19 cellular contexts compared by ENCODE assay signal in genomic region chr14:105888784-105889665, GRCh38.
A peak's percentile ranks its signal among the peaks of the same experiment; 100 is the strongest.
DNase-seq lines count a peak whose midpoint lies in the region; ATAC-seq and TF ChIP-seq lines count a peak whose summit lies in the region.
"Had no signal": no experiment of that assay in that cellular context is flagged by ENCODE, and none has a peak within 500 bp of the region (broad histone marks: within the 10 kb centered on the region; RNA-seq: fewer than 3 reads in every experiment).

No MANE protein-coding gene starts in this region.

- H3K4me2 ChIP-seq in trophoblast cell (ENCODE audit: low read length): no peak overlapping the region
- H3K4me2 ChIP-seq: A549; BLaER1 treated with 17β-estradiol and CSF1 and Interleukin-3, amounts not matched to agents 10 nM and 100 nM had no signal

- H2AFZ ChIP-seq in trophoblast cell (ENCODE audit: insufficient read depth, low read length, poor library complexity): no peak overlapping the region

- H3K9me3 ChIP-seq in spleen: no peaks in the 10 kb centered on the region
- H3K9me3 ChIP-seq in prostate gland: no peaks in the 10 kb centered on the region
- H3K9me3 ChIP-seq in trophoblast cell (ENCODE audit: insufficient read depth, low read depth, low read length): peaks cover 81% of the 10 kb centered on the region
- H3K9me3 ChIP-seq: A549; BLaER1 treated with 17β-estradiol and CSF1 and Interleukin-3, amounts not matched to agents 10 nM and 100 nM; breast epithelium; pancreas had no signal

- CTCF ChIA-PET in activated CD8-positive, alpha-beta memory T cell treated with anti-CD3 and anti-CD28 coated beads, Interleukin-2, amount 10 ng/mL, durations not matched to agents 7 days and 5 days (lab: Charles Lee): no interaction called here

- no peak overlapping the region for H2BK12ac ChIP-seq in trophoblast cell (ENCODE audit: low read length)

- H2BK5ac ChIP-seq in trophoblast cell (ENCODE audit: low read depth, low read length, poor library complexity): no peak overlapping the region

- no peak overlapping the region for H3K4ac ChIP-seq in trophoblast cell (ENCODE audit: low read depth, low read length)

- no peak for ATAC-seq in activated CD8-positive, alpha-beta memory T cell treated with anti-CD3 and anti-CD28 coated beads, Interleukin-2, amount 10 ng/mL, durations not matched to agents 7 days and 5 days
- no peak for ATAC-seq in GM21723 (IDR thresholded peaks at IDR 0.05; ENCODE audit: unreplicated experiment)
- ATAC-seq: A549, gastroesophageal sphincter, pancreas had no signal

- H3K27me3 ChIP-seq in spleen (replicated peaks in 1 of 7): peaks cover 0 to 19% (median 0%) of the 10 kb centered on the region in 7 donors
- no peaks in the 10 kb centered on the region for H3K27me3 ChIP-seq in prostate gland (replicated peaks; ENCODE audit: insufficient read depth)
- no peaks in the 10 kb centered on the region for H3K27me3 ChIP-seq in trophoblast cell (ENCODE audit: insufficient read depth, low read length)
- H3K27me3 ChIP-seq: BLaER1 treated with 17β-estradiol and CSF1 and Interleukin-3, amounts not matched to agents 10 nM and 100 nM; breast epithelium; pancreas had no signal

- peak overlapping the region; percentile 50 for H3K4me3 ChIP-seq in GM12875 (ENCODE audit: low read depth, low read length)
- peak overlapping the region in 2 of 8 donors; percentile 12 to 53 for H3K4me3 ChIP-seq in spleen
- H3K4me3 ChIP-seq in prostate gland: no peak overlapping the region
- no peak overlapping the region for H3K4me3 ChIP-seq in trophoblast cell (ENCODE audit: low read depth, low read length)
- H3K4me3 ChIP-seq: A549; BLaER1 treated with 17β-estradiol and CSF1 and Interleukin-3, amounts not matched to agents 10 nM and 100 nM; breast epithelium; gastroesophageal sphincter; pancreas had no signal

- TF ChIP-seq CTCF in GM12875 (IDR thresholded peaks at IDR 0.05; ENCODE audit: borderline replicate concordance, insufficient read depth, low read depth, low read length) (no peak), spleen (IDR thresholded peaks at IDR 0.05 in 8 of 11, conservative IDR thresholded peaks at IDR 0.05 in 3 of 11) (no peak), prostate gland (IDR thresholded peaks at IDR 0.05) (no peak)

- 52 to 68% (median 60%) methylated on average over 6 to 20 of the region's 20 CpGs for WGBS in spleen, 5 donors
- WGBS in prostate gland: 76% methylated on average over 20 of the region's 20 CpGs
- WGBS in trophoblast cell (ENCODE audit: extremely low coverage, insufficient coverage, insufficient read length): no CpG with 5 or more reads among the region's 20 CpGs

- no peak overlapping the region for H3K23ac ChIP-seq in trophoblast cell (ENCODE audit: low read length)

- no peaks in the 10 kb centered on the region for H3K27me3 Mint-ChIP-seq in activated CD8-positive, alpha-beta memory T cell treated with anti-CD3 and anti-CD28 coated beads, Interleukin-2, amount 10 ng/mL, durations not matched to agents 7 days and 5 days

- H3K14ac ChIP-seq in trophoblast cell (ENCODE audit: low read length): no peak overlapping the region

- H4K8ac ChIP-seq in trophoblast cell (ENCODE audit: low read depth, low read length): no peak overlapping the region

- no peaks in the 10 kb centered on the region for H3K9me3 Mint-ChIP-seq in activated CD8-positive, alpha-beta memory T cell treated with anti-CD3 and anti-CD28 coated beads, Interleukin-2, amount 10 ng/mL, durations not matched to agents 7 days and 5 days (ENCODE audit: low read depth)
- H3K9me3 Mint-ChIP-seq: T-helper 1 cell treated with Interleukin-12 subunit alpha and Interleukin-12 subunit beta and Interleukin-4 antibody, amounts not matched to agents 30 μg/mL and 1 μg/mL, for 36 hours had no signal

- no peak overlapping the region for H4K91ac ChIP-seq in trophoblast cell (ENCODE audit: low read depth, low read length)

- H3K36me3 Mint-ChIP-seq in activated CD8-positive, alpha-beta memory T cell treated with anti-CD3 and anti-CD28 coated beads, Interleukin-2, amount 10 ng/mL, durations not matched to agents 7 days and 5 days: no peaks in the 10 kb centered on the region

- H2BK120ac ChIP-seq in trophoblast cell (ENCODE audit: insufficient read depth, low read length, poor library complexity): no peak overlapping the region

- no peaks in the 10 kb centered on the region for H3K79me2 ChIP-seq in trophoblast cell (ENCODE audit: control insufficient read depth, insufficient read depth, low read length, poor library complexity)

- H3K27ac ChIP-seq in spleen: peak overlapping the region in 2 of 8 donors; percentile 28 to 56
- no peak overlapping the region for H3K27ac ChIP-seq in prostate gland
- H3K27ac ChIP-seq in trophoblast cell (ENCODE audit: low read depth, low read length): no peak overlapping the region
- H3K27ac ChIP-seq: A549; BLaER1 treated with 17β-estradiol and CSF1 and Interleukin-3, amounts not matched to agents 10 nM and 100 nM; breast epithelium; gastroesophageal sphincter; pancreas had no signal

- DNase-seq in activated CD8-positive, alpha-beta memory T cell treated with anti-CD3 and anti-CD28 coated beads, Interleukin-2, amount 50 U/mL, for 48 hours: peak; percentile 37
- DNase-seq in activated CD8-positive, alpha-beta memory T cell treated with anti-CD3 and anti-CD28 coated beads, Interleukin-2, amount 10 ng/mL, durations not matched to agents 7 days and 5 days: no peak
- DNase-seq in islet precursor cell: peak; percentile 36
- DNase-seq in spleen: peak; percentile 23
- DNase-seq in prostate gland (ENCODE audit: low spot score): no peak
- no peak for DNase-seq in trophoblast cell
- DNase-seq: NCI-H1105; NCI-H526; SIG-M5; small intestine; stimulated activated CD4-positive, alpha-beta T cell treated with anti-CD3 and anti-CD28 coated beads, Interleukin-4, amount 100 ng/mL, for 4 hours had no signal

- no peaks in the 10 kb centered on the region for H3K79me1 ChIP-seq in trophoblast cell (ENCODE audit: low read length)

- H3K18ac ChIP-seq in trophoblast cell (ENCODE audit: low read length): no peak overlapping the region

- no peak overlapping the region for H4K12ac ChIP-seq in trophoblast cell (ENCODE audit: low read depth, low read length)

- no peak for TF ChIP-seq POLR2A in spleen (IDR thresholded peaks at IDR 0.05)
- TF ChIP-seq POLR2A in prostate gland (IDR thresholded peaks at IDR 0.05): no peak

- no peaks in the 10 kb centered on the region for H3K4me1 Mint-ChIP-seq in activated CD8-positive, alpha-beta memory T cell treated with anti-CD3 and anti-CD28 coated beads, Interleukin-2, amount 10 ng/mL, durations not matched to agents 7 days and 5 days

- no peak overlapping the region for H3K4me3 Mint-ChIP-seq in activated CD8-positive, alpha-beta memory T cell treated with anti-CD3 and anti-CD28 coated beads, Interleukin-2, amount 10 ng/mL, durations not matched to agents 7 days and 5 days
- H3K4me3 Mint-ChIP-seq: T-helper 1 cell treated with Interleukin-12 subunit alpha and Interleukin-12 subunit beta and Interleukin-4 antibody, amounts not matched to agents 30 μg/mL and 1 μg/mL, for 36 hours had no signal

- no peaks in the 10 kb centered on the region for H3K36me3 ChIP-seq in spleen
- H3K36me3 ChIP-seq in prostate gland: no peaks in the 10 kb centered on the region
- no peaks in the 10 kb centered on the region for H3K36me3 ChIP-seq in trophoblast cell (ENCODE audit: control insufficient read depth in 1 of 2, insufficient read depth in 2 of 2, low read length in 2 of 2)
- H3K36me3 ChIP-seq: BLaER1 treated with 17β-estradiol and CSF1 and Interleukin-3, amounts not matched to agents 10 nM and 100 nM; breast epithelium; gastroesophageal sphincter; pancreas had no signal

- no peak overlapping the region for H3K27ac Mint-ChIP-seq in activated CD8-positive, alpha-beta memory T cell treated with anti-CD3 and anti-CD28 coated beads, Interleukin-2, amount 10 ng/mL, durations not matched to agents 7 days and 5 days
- H3K27ac Mint-ChIP-seq: T-helper 1 cell treated with Interleukin-12 subunit alpha and Interleukin-12 subunit beta and Interleukin-4 antibody, amounts not matched to agents 30 μg/mL and 1 μg/mL, for 36 hours had no signal

- H3K4me1 ChIP-seq in spleen (no peaks in the 10 kb centered on the region), prostate gland (replicated peaks) (no peaks in the 10 kb centered on the region), trophoblast cell (ENCODE audit: control insufficient read depth in 1 of 2, insufficient read depth in 2 of 2, low read length in 2 of 2) (no peaks in the 10 kb centered on the region)
- H3K4me1 ChIP-seq: A549; BLaER1 treated with 17β-estradiol and CSF1 and Interleukin-3, amounts not matched to agents 10 nM and 100 nM; breast epithelium; gastroesophageal sphincter; pancreas had no signal

- intact Hi-C loops in spleen (cut with DNase I; ENCODE audit: low total_unique reads) (no loop called here), prostate gland (cut with DNase I) (no loop called here)

- H3K9ac ChIP-seq in trophoblast cell (ENCODE audit: low read length): no peak overlapping the region
- H3K9ac ChIP-seq: BLaER1 treated with 17β-estradiol and CSF1 and Interleukin-3, amounts not matched to agents 10 nM and 100 nM had no signal

- H2AK5ac ChIP-seq in trophoblast cell (ENCODE audit: low read length): no peak overlapping the region

Comparison
In these comparisons a context has a peak if more than half of its experiments do, and no peak if none do; other contexts are left out.
1. DNase-seq: peak in activated CD8-positive, alpha-beta memory T cell treated with anti-CD3 and anti-CD28 coated beads, Interleukin-2, amount 50 U/mL, for 48 hours (single experiment), islet precursor cell (single experiment) and spleen (single experiment); none in activated CD8-positive, alpha-beta memory T cell treated with anti-CD3 and anti-CD28 coated beads, Interleukin-2, amount 10 ng/mL, durations not matched to agents 7 days and 5 days (single experiment), prostate gland (single experiment) and trophoblast cell (0 of 2).